In the genomic region with DNA sequence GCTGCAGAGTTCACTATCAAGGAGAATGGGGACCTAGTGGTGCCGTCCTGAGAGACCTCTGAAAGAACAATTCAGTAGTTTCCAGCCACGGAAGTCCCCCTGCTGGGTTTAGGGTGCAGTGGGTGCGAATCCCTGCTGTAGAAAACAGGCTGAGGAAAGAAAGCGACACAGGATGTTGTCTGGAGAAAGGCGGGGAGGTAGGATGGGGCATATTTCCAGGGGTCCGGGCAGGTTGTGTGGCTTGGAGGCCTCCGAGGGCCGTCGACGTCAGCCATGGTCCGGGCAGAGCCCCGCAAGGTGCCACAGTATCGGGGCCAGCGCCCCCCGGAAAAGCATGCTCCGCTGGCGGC, we compare ENCODE assay signal across 8 cellular contexts. TPM values are rescaled to one million over a fixed set of nuclear protein-coding genes. Genes with fewer than 3 reads are reported as not detected.
DNase-seq lines count a peak whose midpoint lies in the region; ATAC-seq and TF ChIP-seq lines count a peak whose summit lies in the region.

No MANE protein-coding gene starts in this region.

- DNase-seq in NCI-H526 (lab: John Stamatoyannopoulos, UW) = peak; percentile 30 to 71
- DNase-seq in NCI-H526 treated with DMSO at 0.1 percent for 48 hours (lab: John Stamatoyannopoulos, UW) = no peak
- DNase-seq in OCI-M1 (lab: John Stamatoyannopoulos, UW) = peak; percentile 64
- peak; percentile 61 for DNase-seq in activated naive CD4-positive, alpha-beta T cell treated with anti-CD3 and anti-CD28 coated beads, Interleukin-2, amount 10 ng/mL, durations not matched to agents 7 days and 5 days
- peak; percentile 84 for DNase-seq in cardiac septum (ENCODE audit: low spot score)
- no peak for DNase-seq in retinal pigment epithelial cell (ENCODE audit: low read depth)
- no peak for DNase-seq in NCI-H1694 (lab: John Stamatoyannopoulos, UW)

- peak; percentile 22 for TF ChIP-seq CTCF in retinal pigment epithelial cell (conservative IDR thresholded peaks at IDR 0.05; ENCODE audit: low read depth, low read length)

- H3K4me3 Mint-ChIP-seq in activated naive CD4-positive, alpha-beta T cell treated with anti-CD3 and anti-CD28 coated beads, Interleukin-2, amount 10 ng/mL, durations not matched to agents 7 days and 5 days = peak overlapping the region; percentile 87

- H3K9me3 Mint-ChIP-seq in activated naive CD4-positive, alpha-beta T cell treated with anti-CD3 and anti-CD28 coated beads, Interleukin-2, amount 10 ng/mL, durations not matched to agents 7 days and 5 days = no peaks in the 10 kb centered on the region

- peaks cover 16% of the 10 kb centered on the region for H3K27me3 Mint-ChIP-seq in activated naive CD4-positive, alpha-beta T cell treated with anti-CD3 and anti-CD28 coated beads, Interleukin-2, amount 10 ng/mL, durations not matched to agents 7 days and 5 days

- peak overlapping the region; percentile 69 for H3K4me3 ChIP-seq in retinal pigment epithelial cell (ENCODE audit: low read length)

- H3K4me1 Mint-ChIP-seq in activated naive CD4-positive, alpha-beta T cell treated with anti-CD3 and anti-CD28 coated beads, Interleukin-2, amount 10 ng/mL, durations not matched to agents 7 days and 5 days = peaks cover 59% of the 10 kb centered on the region

- H3K36me3 Mint-ChIP-seq in activated naive CD4-positive, alpha-beta T cell treated with anti-CD3 and anti-CD28 coated beads, Interleukin-2, amount 10 ng/mL, durations not matched to agents 7 days and 5 days = peaks cover 34% of the 10 kb centered on the region

- intact Hi-C loops in cardiac septum (cut with DNase I) = loop anchor here (5.0 kb wide), 2 partner anchors 47 to 183 kb away; partner anchors contain the start of gene CCNYL1

- CTCF ChIA-PET in activated naive CD4-positive, alpha-beta T cell treated with anti-CD3 and anti-CD28 coated beads, Interleukin-2, amount 10 ng/mL, durations not matched to agents 7 days and 5 days (lab: Charles Lee) = no interaction called here

- ATAC-seq in HG02678 (IDR thresholded peaks at IDR 0.05; ENCODE audit: unreplicated experiment) = peak; percentile 10

- H3K27ac Mint-ChIP-seq in activated naive CD4-positive, alpha-beta T cell treated with anti-CD3 and anti-CD28 coated beads, Interleukin-2, amount 10 ng/mL, durations not matched to agents 7 days and 5 days = peak overlapping the region; percentile 98

RNA-seq across cellular contexts. Expression of gene CREB1, which starts 0.8 kb away (rescaled TPM):
- 46.9 TPM for total RNA-seq in cardiac septum

Comparison
In these comparisons a context has a peak if more than half of its experiments do, and no peak if none do; other contexts are left out.
1. DNase-seq: peak in NCI-H526 (2 of 2), OCI-M1 (single experiment), activated naive CD4-positive, alpha-beta T cell treated with anti-CD3 and anti-CD28 coated beads, Interleukin-2, amount 10 ng/mL, durations not matched to agents 7 days and 5 days (single experiment) and cardiac septum (single experiment); none in NCI-H526 treated with DMSO at 0.1 percent for 48 hours (single experiment), retinal pigment epithelial cell (single experiment) and NCI-H1694 (single experiment).